ENCODE assay signal across 8 cellular contexts in the genomic region with DNA sequence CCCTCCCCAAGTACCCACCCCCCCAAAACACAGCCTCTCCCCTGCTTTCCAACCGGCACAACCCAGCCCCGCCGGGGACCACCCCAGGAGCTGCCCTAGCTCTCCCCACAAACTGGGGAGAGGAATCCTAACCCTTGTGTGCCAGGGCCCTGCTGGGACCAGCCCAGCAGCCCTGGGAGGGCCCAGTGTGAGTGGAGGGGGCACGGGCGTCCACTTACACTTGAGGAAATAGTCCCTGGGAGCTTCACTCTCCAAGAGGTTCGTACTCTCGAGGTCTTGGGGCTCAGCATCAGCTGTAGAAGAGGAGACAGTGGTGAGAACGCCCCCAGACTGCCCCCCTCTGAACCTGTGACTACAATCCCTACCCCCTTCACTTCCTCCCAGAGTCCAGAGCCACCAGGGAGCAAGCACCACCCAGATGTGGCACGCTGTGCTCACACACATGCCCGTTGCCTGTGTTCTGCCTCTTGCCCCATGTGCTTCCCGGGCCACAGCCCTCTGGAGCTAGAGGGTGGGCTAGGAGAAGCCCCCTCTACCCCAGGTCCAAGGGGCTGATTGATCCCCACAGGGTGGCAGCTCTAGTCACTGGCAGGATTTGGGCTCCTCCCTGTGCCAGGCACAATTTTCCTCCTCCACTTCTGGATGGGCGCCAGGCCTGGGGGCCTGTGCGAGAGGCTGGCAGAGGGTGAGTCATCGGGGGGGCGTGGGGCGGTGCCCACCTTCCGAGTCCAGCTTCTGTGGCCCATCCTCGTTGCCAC. TPM values are rescaled to one million over a fixed set of nuclear protein-coding genes. Genes with fewer than 3 reads are reported as not detected.
DNase-seq lines count a peak whose midpoint lies in the region; ATAC-seq and TF ChIP-seq lines count a peak whose summit lies in the region.

No MANE protein-coding gene starts in this region.

- H3F3A ChIP-seq in SK-N-SH (replicated peaks; ENCODE audit: insufficient read depth): peaks cover 33% of the 10 kb centered on the region

- H3K27me3 ChIP-seq in SK-N-SH (ENCODE audit: insufficient read depth): no peaks in the 10 kb centered on the region

- no peak for TF ChIP-seq EP300 in SK-N-SH (IDR thresholded peaks at IDR 0.05; ENCODE audit: borderline replicate concordance in 1 of 2, low read depth in 1 of 2, low read length in 1 of 2)

- peak overlapping the region; percentile 6; the same call in 1 of the 2 replicates for H3K9ac ChIP-seq in SK-N-SH

- peak; percentile 75 for DNase-seq in SK-N-SH
- DNase-seq in activated CD4-positive, alpha-beta memory T cell treated with anti-CD3 and anti-CD28 coated beads, Interleukin-2, amount 10 ng/mL, durations not matched to agents 7 days and 5 days: no peak
- DNase-seq in kidney glomerular epithelial cell (lab: John Stamatoyannopoulos, UW): peak; percentile 66
- no peak for DNase-seq in Ammon's horn (ENCODE audit: low spot score)
- no peak for DNase-seq in mesothelial cell of epicardium (ENCODE audit: low spot score in 2 of 2, unreplicated experiment in 2 of 2)

- H3K27ac Mint-ChIP-seq in activated CD4-positive, alpha-beta memory T cell treated with anti-CD3 and anti-CD28 coated beads, Interleukin-2, amount 10 ng/mL, durations not matched to agents 7 days and 5 days: peak overlapping the region; percentile 93
- no peak overlapping the region for H3K27ac Mint-ChIP-seq in mesothelial cell of epicardium

- ATAC-seq in SK-N-SH treated with all-trans-retinoic acid at 6 μM for 48 hours (no peak), GM18858 (IDR thresholded peaks at IDR 0.05; ENCODE audit: unreplicated experiment) (no peak)

- TF ChIP-seq CTCF in SK-N-SH (IDR thresholded peaks at IDR 0.05) (no peak; the same call in 1 of the 2 replicates), mesothelial cell of epicardium (IDR thresholded peaks at IDR 0.05; ENCODE audit: unreplicated experiment) (no peak)

- H4K20me1 ChIP-seq in SK-N-SH (ENCODE audit: insufficient read depth): no peaks in the 10 kb centered on the region; the same call in 1 of the 2 replicates

- H3K4me2 ChIP-seq in SK-N-SH: peak overlapping the region; percentile 76

- H3K4me3 ChIP-seq in SK-N-SH (ENCODE audit: low read depth in 2 of 2, low read length in 1 of 2): no peak overlapping the region

- H3K9me3 ChIP-seq in SK-N-SH: no peaks in the 10 kb centered on the region

- peaks cover 25% of the 10 kb centered on the region for H3K36me3 Mint-ChIP-seq in activated CD4-positive, alpha-beta memory T cell treated with anti-CD3 and anti-CD28 coated beads, Interleukin-2, amount 10 ng/mL, durations not matched to agents 7 days and 5 days (ENCODE audit: low read depth)
- no peaks in the 10 kb centered on the region for H3K36me3 Mint-ChIP-seq in mesothelial cell of epicardium

- peak overlapping the region in 1 of 2 experiments; percentile 87; a peak in 1 of 4 replicates for H3K27ac ChIP-seq in SK-N-SH (ENCODE audit: low read depth in 2 of 2, low read length in 1 of 2)
- peak overlapping the region; percentile 93 for H3K27ac ChIP-seq in temporal lobe (ENCODE audit: low read depth, low read length)

- WGBS in SK-N-SH (ENCODE audit: low lambda C conversion rate): 57% methylated on average over 16 of the region's 18 CpGs

- H3K27me3 Mint-ChIP-seq in activated CD4-positive, alpha-beta memory T cell treated with anti-CD3 and anti-CD28 coated beads, Interleukin-2, amount 10 ng/mL, durations not matched to agents 7 days and 5 days: peaks cover 11% of the 10 kb centered on the region
- peaks cover 49% of the 10 kb centered on the region for H3K27me3 Mint-ChIP-seq in mesothelial cell of epicardium (ENCODE audit: low read depth)

- no peaks in the 10 kb centered on the region for H3K9me2 ChIP-seq in SK-N-SH

- CTCF ChIA-PET in SK-N-SH (lab: Yijun Ruan, JAX): interaction anchor here (0.7 to 15.4 kb wide), 17 partner anchors 8 to 904 kb away, joined by 3 to 214 read pairs (median 4); a partner anchor contains a TSS
- CTCF ChIA-PET in activated CD4-positive, alpha-beta memory T cell treated with anti-CD3 and anti-CD28 coated beads, Interleukin-2, amount 10 ng/mL, durations not matched to agents 7 days and 5 days (lab: Charles Lee): interaction anchor here (0.6 to 7.5 kb wide), 19 partner anchors 8 to 478 kb away, joined by 3 to 91 read pairs (median 5); a partner anchor contains a TSS

- no peaks in the 10 kb centered on the region for H3K9me3 Mint-ChIP-seq in activated CD4-positive, alpha-beta memory T cell treated with anti-CD3 and anti-CD28 coated beads, Interleukin-2, amount 10 ng/mL, durations not matched to agents 7 days and 5 days
- H3K9me3 Mint-ChIP-seq in mesothelial cell of epicardium: no peaks in the 10 kb centered on the region

- H3K79me2 ChIP-seq in SK-N-SH (ENCODE audit: insufficient read depth): no peaks in the 10 kb centered on the region

- POLR2A ChIA-PET in SK-N-SH (lab: Yijun Ruan, JAX): interaction anchor here (0.6 to 1.6 kb wide), 9 partner anchors 17 to 99 kb away, joined by 3 to 8 read pairs (median 3); a partner anchor contains a TSS
- POLR2A ChIA-PET in activated CD4-positive, alpha-beta memory T cell treated with anti-CD3 and anti-CD28 coated beads, Interleukin-2, amount 10 ng/mL, durations not matched to agents 7 days and 5 days (lab: Charles Lee): interaction anchor here (0.8 to 12.6 kb wide), 17 partner anchors 8 to 227 kb away, joined by 3 to 221 read pairs (median 7); a partner anchor contains a TSS

- peaks cover 60% of the 10 kb centered on the region for H3K4me1 Mint-ChIP-seq in activated CD4-positive, alpha-beta memory T cell treated with anti-CD3 and anti-CD28 coated beads, Interleukin-2, amount 10 ng/mL, durations not matched to agents 7 days and 5 days
- H3K4me1 Mint-ChIP-seq in mesothelial cell of epicardium: peaks cover 16% of the 10 kb centered on the region

- peak overlapping the region; percentile 89 for H3K4me3 Mint-ChIP-seq in activated CD4-positive, alpha-beta memory T cell treated with anti-CD3 and anti-CD28 coated beads, Interleukin-2, amount 10 ng/mL, durations not matched to agents 7 days and 5 days
- H3K4me3 Mint-ChIP-seq in mesothelial cell of epicardium: no peak overlapping the region

- no peak for TF ChIP-seq RAD21 in SK-N-SH (IDR thresholded peaks at IDR 0.05; ENCODE audit: low read length)

- no peaks in the 10 kb centered on the region for H3K36me3 ChIP-seq in SK-N-SH (replicated peaks in 1 of 2; ENCODE audit: control insufficient read depth in 1 of 2, insufficient read depth in 2 of 2, low read length in 1 of 2)

- no peak overlapping the region for H2AFZ ChIP-seq in SK-N-SH (ENCODE audit: low read depth)

- peaks cover 32 to 36% of the 10 kb centered on the region in 2 experiments; a peak in 3 of 4 replicates for H3K4me1 ChIP-seq in SK-N-SH (ENCODE audit: control insufficient read depth in 1 of 2, insufficient read depth in 2 of 2, low read depth in 1 of 2, low read length in 1 of 2)

TF ChIP-seq in SK-N-SH, 30 proteins besides CTCF, POLR2A, EP300 and RAD21:
- TF ChIP-seq ELF1 (IDR thresholded peaks at IDR 0.05): no peak
- peak; percentile 68; the same call in 1 of the 2 replicates for TF ChIP-seq NFIC (IDR thresholded peaks at IDR 0.05; ENCODE audit: borderline replicate concordance)
- TF ChIP-seq FOSL2 (IDR thresholded peaks at IDR 0.05; ENCODE audit: borderline replicate concordance, low read depth): peak; percentile 46; the same call in 1 of the 2 replicates

RNA-seq across cellular contexts. Expression of a gene that starts 3.0 kb away (rescaled TPM):
- 3.1 and 5.1 TPM in 2 replicates for polyA plus RNA-seq in SK-N-SH (2012; rRNA removed)
- 1.9 and 2.7 TPM in 2 replicates for polyA plus RNA-seq in SK-N-SH (2012; cell fraction: cytosol; rRNA removed)
- polyA plus RNA-seq in SK-N-SH (2012; cell fraction: nucleus; rRNA removed): 6.9 and 7.6 TPM in 2 replicates
- 10 to 100 TPM; 31.9 to 33.8 TPM for total RNA-seq in activated CD4-positive, alpha-beta memory T cell treated with anti-CD3 and anti-CD28 coated beads, Interleukin-2, amount 10 ng/mL, durations not matched to agents 7 days and 5 days
- 11.1 TPM for total RNA-seq in temporal lobe
- total RNA-seq in mesothelial cell of epicardium: 2.8 to 3.1 TPM (median 2.9 TPM) in 3 replicates

RNA-seq across cellular contexts. Expression of a gene that starts 20.2 kb away (rescaled TPM):
- 49.7 and 55.8 TPM in 2 replicates for polyA plus RNA-seq in SK-N-SH (2012; rRNA removed)
- polyA plus RNA-seq in SK-N-SH (2012; cell fraction: cytosol; rRNA removed): 31.9 and 42.5 TPM in 2 replicates
- 63.2 and 67.1 TPM in 2 replicates for polyA plus RNA-seq in SK-N-SH (2012; cell fraction: nucleus; rRNA removed)
- total RNA-seq in activated CD4-positive, alpha-beta memory T cell treated with anti-CD3 and anti-CD28 coated beads, Interleukin-2, amount 10 ng/mL, durations not matched to agents 7 days and 5 days: 100 to 1,000 TPM; 107 to 114 TPM
- total RNA-seq in temporal lobe (38.1 TPM), mesothelial cell of epicardium (42.3 to 46.0 TPM (median 45.8 TPM) in 3 replicates)

RNA-seq across cellular contexts. Expression of a gene that starts 21.4 kb away (rescaled TPM):
- 13.1 and 18.1 TPM in 2 replicates for polyA plus RNA-seq in SK-N-SH (2012; rRNA removed)
- polyA plus RNA-seq in SK-N-SH (2012; cell fraction: cytosol; rRNA removed): 7.7 and 11.7 TPM in 2 replicates
- polyA plus RNA-seq in SK-N-SH (2012; cell fraction: nucleus; rRNA removed): 21.5 and 24.6 TPM in 2 replicates
- total RNA-seq in activated CD4-positive, alpha-beta memory T cell treated with anti-CD3 and anti-CD28 coated beads, Interleukin-2, amount 10 ng/mL, durations not matched to agents 7 days and 5 days: 10 to 100 TPM; 24.9 to 26.1 TPM
- total RNA-seq in temporal lobe: 6.1 TPM
- total RNA-seq in mesothelial cell of epicardium: 21.2 to 21.9 TPM (median 21.4 TPM) in 3 replicates

RNA-seq across cellular contexts. Expression of a gene that starts 29.3 kb away (rescaled TPM):
- 62.5 and 93.9 TPM in 2 replicates for polyA plus RNA-seq in SK-N-SH (2012; rRNA removed)
- polyA plus RNA-seq in SK-N-SH (2012; cell fraction: cytosol; rRNA removed): 28.7 and 43.8 TPM in 2 replicates
- polyA plus RNA-seq in SK-N-SH (2012; cell fraction: nucleus; rRNA removed): 321 and 427 TPM in 2 replicates
- 10 to 100 TPM; 79.9 to 85.0 TPM for total RNA-seq in activated CD4-positive, alpha-beta memory T cell treated with anti-CD3 and anti-CD28 coated beads, Interleukin-2, amount 10 ng/mL, durations not matched to agents 7 days and 5 days
- total RNA-seq in temporal lobe: 23.1 TPM
- total RNA-seq in mesothelial cell of epicardium: 77.8 to 91.1 TPM (median 82.2 TPM) in 3 replicates

RNA-seq across cellular contexts. Expression of a gene that starts 31.2 kb away (rescaled TPM):
- 0.99 and 1.3 TPM in 2 replicates for polyA plus RNA-seq in SK-N-SH (2012; rRNA removed)
- polyA plus RNA-seq in SK-N-SH (2012; cell fraction: cytosol; rRNA removed): 0.41 and 1.2 TPM in 2 replicates
- polyA plus RNA-seq in SK-N-SH (2012; cell fraction: nucleus; rRNA removed): 6.5 and 8.9 TPM in 2 replicates
- total RNA-seq in activated CD4-positive, alpha-beta memory T cell treated with anti-CD3 and anti-CD28 coated beads, Interleukin-2, amount 10 ng/mL, durations not matched to agents 7 days and 5 days: 100 to 1,000 TPM; 179 to 190 TPM
- total RNA-seq in temporal lobe (1.2 TPM), mesothelial cell of epicardium (6.0 to 7.7 TPM (median 6.8 TPM) in 3 replicates)

Comparison
In these comparisons a context has a peak if more than half of its experiments do, and no peak if none do; other contexts are left out.
1. DNase-seq: peak in SK-N-SH (single experiment) and kidney glomerular epithelial cell (single experiment); none in activated CD4-positive, alpha-beta memory T cell treated with anti-CD3 and anti-CD28 coated beads, Interleukin-2, amount 10 ng/mL, durations not matched to agents 7 days and 5 days (single experiment), Ammon's horn (single experiment) and mesothelial cell of epicardium (0 of 2).